In the genomic region with DNA sequence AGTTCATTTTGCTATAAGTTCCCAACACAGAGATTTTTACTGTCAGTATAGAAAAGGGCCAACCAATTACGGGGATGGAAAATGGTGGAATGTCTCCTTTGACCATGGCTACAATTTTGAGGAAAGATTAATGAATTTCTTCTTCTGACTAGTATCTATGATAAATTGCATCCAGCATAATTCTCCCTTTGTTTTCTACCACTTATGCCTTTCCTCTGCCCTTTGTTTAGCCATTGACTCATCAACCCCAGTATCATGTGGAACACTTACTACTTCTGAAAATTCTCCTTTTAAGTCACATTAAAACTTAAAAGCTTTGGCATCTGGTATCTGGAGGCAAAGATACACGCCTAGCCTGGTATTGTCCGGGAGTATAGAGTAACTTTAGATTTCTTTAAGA, we compare ENCODE assay signal across 1 cellular context.
TF ChIP-seq lines count a peak whose summit lies in the region.

No MANE protein-coding gene starts in this region.

TF ChIP-seq in WTC11, 78 proteins besides CTCF, POLR2A, EP300 and RAD21 (continued from another document):
- TF ChIP-seq, protein P1, sequence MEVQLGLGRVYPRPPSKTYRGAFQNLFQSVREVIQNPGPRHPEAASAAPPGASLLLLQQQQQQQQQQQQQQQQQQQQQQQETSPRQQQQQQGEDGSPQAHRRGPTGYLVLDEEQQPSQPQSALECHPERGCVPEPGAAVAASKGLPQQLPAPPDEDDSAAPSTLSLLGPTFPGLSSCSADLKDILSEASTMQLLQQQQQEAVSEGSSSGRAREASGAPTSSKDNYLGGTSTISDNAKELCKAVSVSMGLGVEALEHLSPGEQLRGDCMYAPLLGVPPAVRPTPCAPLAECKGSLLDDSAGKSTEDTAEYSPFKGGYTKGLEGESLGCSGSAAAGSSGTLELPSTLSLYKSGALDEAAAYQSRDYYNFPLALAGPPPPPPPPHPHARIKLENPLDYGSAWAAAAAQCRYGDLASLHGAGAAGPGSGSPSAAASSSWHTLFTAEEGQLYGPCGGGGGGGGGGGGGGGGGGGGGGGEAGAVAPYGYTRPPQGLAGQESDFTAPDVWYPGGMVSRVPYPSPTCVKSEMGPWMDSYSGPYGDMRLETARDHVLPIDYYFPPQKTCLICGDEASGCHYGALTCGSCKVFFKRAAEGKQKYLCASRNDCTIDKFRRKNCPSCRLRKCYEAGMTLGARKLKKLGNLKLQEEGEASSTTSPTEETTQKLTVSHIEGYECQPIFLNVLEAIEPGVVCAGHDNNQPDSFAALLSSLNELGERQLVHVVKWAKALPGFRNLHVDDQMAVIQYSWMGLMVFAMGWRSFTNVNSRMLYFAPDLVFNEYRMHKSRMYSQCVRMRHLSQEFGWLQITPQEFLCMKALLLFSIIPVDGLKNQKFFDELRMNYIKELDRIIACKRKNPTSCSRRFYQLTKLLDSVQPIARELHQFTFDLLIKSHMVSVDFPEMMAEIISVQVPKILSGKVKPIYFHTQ (CRISPR knock-in tag; IDR thresholded peaks at IDR 0.05), result no peak
TF ChIP-seq in WTC11: peak in this region for 0.
